8 cellular contexts compared by ENCODE assay signal in genomic region chr10:95693668-95694534, GRCh38. TPM values are rescaled to one million over a fixed set of nuclear protein-coding genes. Genes with fewer than 3 reads are reported as not detected.
A peak's percentile ranks its signal among the peaks of the same experiment; 100 is the strongest.
DNase-seq lines count a peak whose midpoint lies in the region; ATAC-seq and TF ChIP-seq lines count a peak whose summit lies in the region.

TCTN3 (minus strand) TSS chr10:95693927; CDS start chr10:95693899, 28 bp downstream.

- under 1% methylated on average over 30 of the region's 53 CpGs for WGBS in right lobe of liver (ENCODE audit: insufficient coverage, low coverage, low lambda C conversion rate, missing lambda C conversion rate)

- TF ChIP-seq CTCF in dorsolateral prefrontal cortex (IDR thresholded peaks at IDR 0.05 in 54 of 56, conservative IDR thresholded peaks at IDR 0.05 in 2 of 56; ENCODE audit: low read depth in 1 of 56, partially characterized antibody in 56 of 56) (peak; percentile 97 to 100 (median 100)), right lobe of liver (IDR thresholded peaks at IDR 0.05) (peak; percentile 99 to 100 (median 100))

- ATAC-seq in CD4-positive, CD25-positive, alpha-beta regulatory T cell (ENCODE audit: low read depth in 2 of 2): peak; percentile 99
- ATAC-seq in GM19395 (IDR thresholded peaks at IDR 0.05; ENCODE audit: unreplicated experiment) (peak; percentile 99), HG03571 (IDR thresholded peaks at IDR 0.05; ENCODE audit: unreplicated experiment) (peak; percentile 98), right lobe of liver (peak; percentile 98 to 100 (median 99))

- peaks cover 20 to 58% (median 38%) of the 10 kb centered on the region in 4 donors for H3K4me1 Mint-ChIP-seq in CD4-positive, CD25-positive, alpha-beta regulatory T cell
- peaks cover 35% of the 10 kb centered on the region for H3K4me1 Mint-ChIP-seq in activated CD4-positive, alpha-beta memory T cell treated with anti-CD3 and anti-CD28 coated beads for 36 hours (ENCODE audit: low read depth)

- CTCF ChIA-PET in activated CD4-positive, alpha-beta memory T cell treated with anti-CD3 and anti-CD28 coated beads for 36 hours (lab: Charles Lee): interaction anchor here (0.5 to 5.5 kb wide), 60 partner anchors 8 to 1805 kb away, joined by 3 to 298 read pairs (median 4); partner anchors contain the start of genes ALDH18A1, CC2D2B, CCNJ and ENTPD1

- POLR2A ChIA-PET in activated CD4-positive, alpha-beta memory T cell treated with anti-CD3 and anti-CD28 coated beads for 36 hours (lab: Charles Lee): interaction anchor here (1.2 to 1.9 kb wide), 7 partner anchors 38 to 396 kb away, joined by 3 to 13 read pairs (median 6); partner anchors contain the start of gene ALDH18A1

- H3K9me3 Mint-ChIP-seq in CD4-positive, CD25-positive, alpha-beta regulatory T cell: no peaks in the 10 kb centered on the region
- no peaks in the 10 kb centered on the region for H3K9me3 Mint-ChIP-seq in activated CD4-positive, alpha-beta memory T cell treated with anti-CD3 and anti-CD28 coated beads for 36 hours

- peaks cover 17% of the 10 kb centered on the region for H3K36me3 Mint-ChIP-seq in CD4-positive, CD25-positive, alpha-beta regulatory T cell
- peaks cover 14% of the 10 kb centered on the region for H3K36me3 Mint-ChIP-seq in activated CD4-positive, alpha-beta memory T cell treated with anti-CD3 and anti-CD28 coated beads for 36 hours

- H3K27ac ChIP-seq in CD4-positive, CD25-positive, alpha-beta regulatory T cell (ENCODE audit: insufficient read depth, low read length, poor library complexity, severe bottlenecking): peak within 1 kb of the TSS; percentile 89
- H3K27ac ChIP-seq in dorsolateral prefrontal cortex: peak within 1 kb of the TSS in 47 of 59 donors; percentile 12 to 88 (median 60)
- peak within 1 kb of the TSS; percentile 20 to 73 (median 70) for H3K27ac ChIP-seq in right lobe of liver

- H3K4me1 ChIP-seq in CD4-positive, CD25-positive, alpha-beta regulatory T cell (ENCODE audit: control insufficient read depth, insufficient read depth, low read length, poor library complexity, severe bottlenecking): peaks cover 20% of the 10 kb centered on the region
- H3K4me1 ChIP-seq in right lobe of liver: peaks cover 0 to 7% (median 2%) of the 10 kb centered on the region in 4 donors

- H3K9me3 ChIP-seq in CD4-positive, CD25-positive, alpha-beta regulatory T cell (ENCODE audit: control insufficient read depth in 2 of 2, low read length in 2 of 2): no peaks in the 10 kb centered on the region
- H3K9me3 ChIP-seq in right lobe of liver: no peaks in the 10 kb centered on the region

- H3K27me3 ChIP-seq in CD4-positive, CD25-positive, alpha-beta regulatory T cell (ENCODE audit: control insufficient read depth, insufficient read depth, low read length): no peaks in the 10 kb centered on the region
- no peaks in the 10 kb centered on the region for H3K27me3 ChIP-seq in dorsolateral prefrontal cortex
- no peaks in the 10 kb centered on the region for H3K27me3 ChIP-seq in right lobe of liver

- TF ChIP-seq POLR2A in right lobe of liver (IDR thresholded peaks at IDR 0.05): peak; percentile 63

- H3K36me3 ChIP-seq in CD4-positive, CD25-positive, alpha-beta regulatory T cell (ENCODE audit: control insufficient read depth, insufficient read depth, low read length): peaks cover 20% of the 10 kb centered on the region
- H3K36me3 ChIP-seq in right lobe of liver: peaks cover 0 to 6% (median 0%) of the 10 kb centered on the region in 4 donors

- intact Hi-C loops in activated CD4-positive, alpha-beta memory T cell treated with anti-CD3 and anti-CD28 coated beads for 36 hours (cut with micrococcal nuclease): loop anchor here (1.0 to 2.0 kb wide), 8 partner anchors 38 to 646 kb away; partner anchors contain the start of genes ALDH18A1, CC2D2B and CCNJ
- intact Hi-C loops in dorsolateral prefrontal cortex (cut with DNase I) (loop anchor here (5.0 to 10.0 kb wide), 4 partner anchors 148 to 598 kb away; partner anchors contain the start of genes CC2D2B (in 1 of the 2) and CCNJ (in 1 of the 2)), right lobe of liver (cut with DNase I) (loop anchor here (10.0 kb wide), 1 partner anchor 151 kb away; no protein-coding TSS in a partner anchor)

- H3K4me3 ChIP-seq in CD4-positive, CD25-positive, alpha-beta regulatory T cell (ENCODE audit: low read depth, low read length): peak within 1 kb of the TSS; percentile 85
- peak within 1 kb of the TSS; percentile 53 to 99 (median 89) for H3K4me3 ChIP-seq in dorsolateral prefrontal cortex
- peak within 1 kb of the TSS; percentile 64 to 92 (median 80) for H3K4me3 ChIP-seq in right lobe of liver

- H3K4me3 Mint-ChIP-seq in CD4-positive, CD25-positive, alpha-beta regulatory T cell: peak within 1 kb of the TSS; percentile 88 to 97 (median 96)
- H3K4me3 Mint-ChIP-seq in activated CD4-positive, alpha-beta memory T cell treated with anti-CD3 and anti-CD28 coated beads for 36 hours: peak within 1 kb of the TSS; percentile 96

- peaks cover 15% of the 10 kb centered on the region for H3K27me3 Mint-ChIP-seq in CD4-positive, CD25-positive, alpha-beta regulatory T cell
- no peaks in the 10 kb centered on the region for H3K27me3 Mint-ChIP-seq in activated CD4-positive, alpha-beta memory T cell treated with anti-CD3 and anti-CD28 coated beads for 36 hours

- DNase-seq in CD4-positive, CD25-positive, alpha-beta regulatory T cell: peak; percentile 95 to 100 (median 98)
- peak; percentile 99 for DNase-seq in NCI-H82 (lab: John Stamatoyannopoulos, UW)
- DNase-seq in activated CD4-positive, alpha-beta memory T cell treated with anti-CD3 and anti-CD28 coated beads for 36 hours: peak; percentile 97
- peak; percentile 92 to 99 (median 98) for DNase-seq in dorsolateral prefrontal cortex
- peak; percentile 96 to 98 (median 98) for DNase-seq in right lobe of liver
- DNase-seq in stimulated activated CD4-positive, alpha-beta T cell treated with anti-CD3 and anti-CD28 coated beads, Interleukin-4, amount 100 ng/mL, for 48 hours (ENCODE audit: low read depth in 2 of 2): peak; percentile 84 to 91

- H3K27ac Mint-ChIP-seq in CD4-positive, CD25-positive, alpha-beta regulatory T cell: peak within 1 kb of the TSS; percentile 95 to 99 (median 98)
- H3K27ac Mint-ChIP-seq in activated CD4-positive, alpha-beta memory T cell treated with anti-CD3 and anti-CD28 coated beads for 36 hours: peak within 1 kb of the TSS; percentile 71

RNA-seq across cellular contexts. Expression of gene TCTN3, which starts in this region (rescaled TPM):
- total RNA-seq in CD4-positive, CD25-positive, alpha-beta regulatory T cell: 25.0 TPM
- 10 to 100 TPM; 41.7 to 59.0 (median 46.0) TPM for polyA plus RNA-seq in CD4-positive, CD25-positive, alpha-beta regulatory T cell
- 10 to 100 TPM; 22.9 to 26.3 TPM for total RNA-seq in activated CD4-positive, alpha-beta memory T cell treated with anti-CD3 and anti-CD28 coated beads for 36 hours
- 10 to 100 TPM; 11.0 to 27.6 (median 18.5) TPM for total RNA-seq in dorsolateral prefrontal cortex
- total RNA-seq in right lobe of liver: 10 to 100 TPM; 15.5 to 24.3 (median 19.1) TPM

Comparison
In these comparisons a context has a peak if more than half of its experiments do, and no peak if none do; other contexts are left out.
1. Peak in every context shown above with its lines: DNase-seq, ATAC-seq, H3K4me3 ChIP-seq and H3K27ac ChIP-seq.